ENCODE assay signal across 1 cellular context in the genomic region with DNA sequence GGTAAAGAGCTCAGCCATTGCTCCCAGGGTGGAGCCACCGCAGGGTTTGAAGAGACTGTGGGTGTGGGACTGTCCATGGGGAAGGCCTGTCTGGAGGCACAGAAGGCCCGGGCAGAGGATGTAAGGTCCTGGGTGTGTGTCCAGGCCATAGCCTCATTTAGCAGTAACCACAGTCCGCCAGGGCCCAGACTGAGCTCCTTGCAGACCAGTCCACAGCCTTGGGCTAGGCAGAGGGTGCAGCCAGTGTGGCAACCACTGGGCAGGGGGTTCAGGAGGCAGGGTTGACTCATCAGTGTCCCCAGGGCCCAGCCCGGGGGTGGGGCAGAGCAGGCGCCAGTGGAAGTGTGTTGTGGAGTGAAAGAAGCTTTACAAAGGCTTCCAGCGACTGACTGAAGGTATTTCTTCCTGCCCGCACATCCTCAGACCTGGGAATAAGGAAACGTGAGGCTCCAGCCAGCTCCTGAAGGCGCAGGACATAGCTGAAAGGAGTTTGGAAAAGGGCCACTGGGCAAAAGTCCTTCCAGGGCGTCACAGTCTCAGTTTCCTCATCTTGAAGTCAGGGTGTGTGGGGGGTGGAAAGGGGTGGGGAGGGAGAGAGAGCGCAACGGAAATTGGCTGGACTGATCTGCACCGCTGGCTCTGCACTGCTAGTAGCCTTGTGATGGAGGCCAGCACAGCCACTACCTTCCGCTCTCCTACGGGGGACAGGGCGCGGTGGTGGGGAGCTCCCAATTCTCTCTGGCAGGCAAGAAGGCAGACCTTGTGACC.
TF ChIP-seq lines count a peak whose summit lies in the region.

No MANE protein-coding gene starts in this region.

TF ChIP-seq in GM23338, 12 proteins besides CTCF, POLR2A, EP300 and RAD21 (continued from another document):
- TF ChIP-seq, protein P1, sequence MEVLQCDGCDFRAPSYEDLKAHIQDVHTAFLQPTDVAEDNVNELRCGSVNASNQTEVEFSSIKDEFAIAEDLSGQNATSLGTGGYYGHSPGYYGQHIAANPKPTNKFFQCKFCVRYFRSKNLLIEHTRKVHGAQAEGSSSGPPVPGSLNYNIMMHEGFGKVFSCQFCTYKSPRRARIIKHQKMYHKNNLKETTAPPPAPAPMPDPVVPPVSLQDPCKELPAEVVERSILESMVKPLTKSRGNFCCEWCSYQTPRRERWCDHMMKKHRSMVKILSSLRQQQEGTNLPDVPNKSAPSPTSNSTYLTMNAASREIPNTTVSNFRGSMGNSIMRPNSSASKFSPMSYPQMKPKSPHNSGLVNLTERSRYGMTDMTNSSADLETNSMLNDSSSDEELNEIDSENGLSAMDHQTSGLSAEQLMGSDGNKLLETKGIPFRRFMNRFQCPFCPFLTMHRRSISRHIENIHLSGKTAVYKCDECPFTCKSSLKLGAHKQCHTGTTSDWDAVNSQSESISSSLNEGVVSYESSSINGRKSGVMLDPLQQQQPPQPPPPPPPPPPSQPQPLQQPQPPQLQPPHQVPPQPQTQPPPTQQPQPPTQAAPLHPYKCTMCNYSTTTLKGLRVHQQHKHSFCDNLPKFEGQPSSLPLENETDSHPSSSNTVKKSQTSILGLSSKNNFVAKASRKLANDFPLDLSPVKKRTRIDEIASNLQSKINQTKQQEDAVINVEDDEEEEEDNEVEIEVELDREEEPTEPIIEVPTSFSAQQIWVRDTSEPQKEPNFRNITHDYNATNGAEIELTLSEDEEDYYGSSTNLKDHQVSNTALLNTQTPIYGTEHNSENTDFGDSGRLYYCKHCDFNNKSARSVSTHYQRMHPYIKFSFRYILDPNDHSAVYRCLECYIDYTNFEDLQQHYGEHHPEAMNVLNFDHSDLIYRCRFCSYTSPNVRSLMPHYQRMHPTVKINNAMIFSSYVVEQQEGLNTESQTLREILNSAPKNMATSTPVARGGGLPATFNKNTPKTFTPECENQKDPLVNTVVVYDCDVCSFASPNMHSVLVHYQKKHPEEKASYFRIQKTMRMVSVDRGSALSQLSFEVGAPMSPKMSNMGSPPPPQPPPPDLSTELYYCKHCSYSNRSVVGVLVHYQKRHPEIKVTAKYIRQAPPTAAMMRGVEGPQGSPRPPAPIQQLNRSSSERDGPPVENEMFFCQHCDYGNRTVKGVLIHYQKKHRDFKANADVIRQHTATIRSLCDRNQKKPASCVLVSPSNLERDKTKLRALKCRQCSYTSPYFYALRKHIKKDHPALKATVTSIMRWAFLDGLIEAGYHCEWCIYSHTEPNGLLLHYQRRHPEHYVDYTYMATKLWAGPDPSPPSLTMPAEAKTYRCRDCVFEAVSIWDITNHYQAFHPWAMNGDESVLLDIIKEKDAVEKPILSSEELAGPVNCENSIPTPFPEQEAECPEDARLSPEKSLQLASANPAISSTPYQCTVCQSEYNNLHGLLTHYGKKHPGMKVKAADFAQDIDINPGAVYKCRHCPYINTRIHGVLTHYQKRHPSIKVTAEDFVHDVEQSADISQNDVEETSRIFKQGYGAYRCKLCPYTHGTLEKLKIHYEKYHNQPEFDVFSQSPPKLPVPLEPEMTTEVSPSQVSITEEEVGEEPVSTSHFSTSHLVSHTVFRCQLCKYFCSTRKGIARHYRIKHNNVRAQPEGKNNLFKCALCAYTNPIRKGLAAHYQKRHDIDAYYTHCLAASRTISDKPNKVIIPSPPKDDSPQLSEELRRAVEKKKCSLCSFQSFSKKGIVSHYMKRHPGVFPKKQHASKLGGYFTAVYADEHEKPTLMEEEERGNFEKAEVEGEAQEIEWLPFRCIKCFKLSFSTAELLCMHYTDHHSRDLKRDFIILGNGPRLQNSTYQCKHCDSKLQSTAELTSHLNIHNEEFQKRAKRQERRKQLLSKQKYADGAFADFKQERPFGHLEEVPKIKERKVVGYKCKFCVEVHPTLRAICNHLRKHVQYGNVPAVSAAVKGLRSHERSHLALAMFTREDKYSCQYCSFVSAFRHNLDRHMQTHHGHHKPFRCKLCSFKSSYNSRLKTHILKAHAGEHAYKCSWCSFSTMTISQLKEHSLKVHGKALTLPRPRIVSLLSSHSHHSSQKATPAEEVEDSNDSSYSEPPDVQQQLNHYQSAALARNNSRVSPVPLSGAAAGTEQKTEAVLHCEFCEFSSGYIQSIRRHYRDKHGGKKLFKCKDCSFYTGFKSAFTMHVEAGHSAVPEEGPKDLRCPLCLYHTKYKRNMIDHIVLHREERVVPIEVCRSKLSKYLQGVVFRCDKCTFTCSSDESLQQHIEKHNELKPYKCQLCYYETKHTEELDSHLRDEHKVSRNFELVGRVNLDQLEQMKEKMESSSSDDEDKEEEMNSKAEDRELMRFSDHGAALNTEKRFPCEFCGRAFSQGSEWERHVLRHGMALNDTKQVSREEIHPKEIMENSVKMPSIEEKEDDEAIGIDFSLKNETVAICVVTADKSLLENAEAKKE (CRISPR knock-in tag; IDR thresholded peaks at IDR 0.05): no peak
- no peak for TF ChIP-seq EZH2phosphoT487 (IDR thresholded peaks at IDR 0.05; ENCODE audit: unreplicated experiment)
- no peak for TF ChIP-seq STAT1 (IDR thresholded peaks at IDR 0.05; ENCODE audit: unreplicated experiment)
- TF ChIP-seq ZNF114 (CRISPR knock-in tag; IDR thresholded peaks at IDR 0.05): no peak
- TF ChIP-seq, protein P2, sequence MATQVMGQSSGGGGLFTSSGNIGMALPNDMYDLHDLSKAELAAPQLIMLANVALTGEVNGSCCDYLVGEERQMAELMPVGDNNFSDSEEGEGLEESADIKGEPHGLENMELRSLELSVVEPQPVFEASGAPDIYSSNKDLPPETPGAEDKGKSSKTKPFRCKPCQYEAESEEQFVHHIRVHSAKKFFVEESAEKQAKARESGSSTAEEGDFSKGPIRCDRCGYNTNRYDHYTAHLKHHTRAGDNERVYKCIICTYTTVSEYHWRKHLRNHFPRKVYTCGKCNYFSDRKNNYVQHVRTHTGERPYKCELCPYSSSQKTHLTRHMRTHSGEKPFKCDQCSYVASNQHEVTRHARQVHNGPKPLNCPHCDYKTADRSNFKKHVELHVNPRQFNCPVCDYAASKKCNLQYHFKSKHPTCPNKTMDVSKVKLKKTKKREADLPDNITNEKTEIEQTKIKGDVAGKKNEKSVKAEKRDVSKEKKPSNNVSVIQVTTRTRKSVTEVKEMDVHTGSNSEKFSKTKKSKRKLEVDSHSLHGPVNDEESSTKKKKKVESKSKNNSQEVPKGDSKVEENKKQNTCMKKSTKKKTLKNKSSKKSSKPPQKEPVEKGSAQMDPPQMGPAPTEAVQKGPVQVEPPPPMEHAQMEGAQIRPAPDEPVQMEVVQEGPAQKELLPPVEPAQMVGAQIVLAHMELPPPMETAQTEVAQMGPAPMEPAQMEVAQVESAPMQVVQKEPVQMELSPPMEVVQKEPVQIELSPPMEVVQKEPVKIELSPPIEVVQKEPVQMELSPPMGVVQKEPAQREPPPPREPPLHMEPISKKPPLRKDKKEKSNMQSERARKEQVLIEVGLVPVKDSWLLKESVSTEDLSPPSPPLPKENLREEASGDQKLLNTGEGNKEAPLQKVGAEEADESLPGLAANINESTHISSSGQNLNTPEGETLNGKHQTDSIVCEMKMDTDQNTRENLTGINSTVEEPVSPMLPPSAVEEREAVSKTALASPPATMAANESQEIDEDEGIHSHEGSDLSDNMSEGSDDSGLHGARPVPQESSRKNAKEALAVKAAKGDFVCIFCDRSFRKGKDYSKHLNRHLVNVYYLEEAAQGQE (IDR thresholded peaks at IDR 0.05; ENCODE audit: unreplicated experiment): no peak
- TF ChIP-seq POLR2AphosphoS5 (IDR thresholded peaks at IDR 0.05; ENCODE audit: low read depth): no peak
- no peak for TF ChIP-seq EZH2 (IDR thresholded peaks at IDR 0.05; ENCODE audit: low read depth, unreplicated experiment)
- no peak for TF ChIP-seq JUNB (IDR thresholded peaks at IDR 0.05; ENCODE audit: unreplicated experiment)
- TF ChIP-seq CREB1 (CRISPR knock-in tag; IDR thresholded peaks at IDR 0.05; ENCODE audit: low read depth): no peak
- TF ChIP-seq, protein P3, sequence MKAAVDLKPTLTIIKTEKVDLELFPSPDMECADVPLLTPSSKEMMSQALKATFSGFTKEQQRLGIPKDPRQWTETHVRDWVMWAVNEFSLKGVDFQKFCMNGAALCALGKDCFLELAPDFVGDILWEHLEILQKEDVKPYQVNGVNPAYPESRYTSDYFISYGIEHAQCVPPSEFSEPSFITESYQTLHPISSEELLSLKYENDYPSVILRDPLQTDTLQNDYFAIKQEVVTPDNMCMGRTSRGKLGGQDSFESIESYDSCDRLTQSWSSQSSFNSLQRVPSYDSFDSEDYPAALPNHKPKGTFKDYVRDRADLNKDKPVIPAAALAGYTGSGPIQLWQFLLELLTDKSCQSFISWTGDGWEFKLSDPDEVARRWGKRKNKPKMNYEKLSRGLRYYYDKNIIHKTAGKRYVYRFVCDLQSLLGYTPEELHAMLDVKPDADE (IDR thresholded peaks at IDR 0.05): no peak
